22 cellular contexts compared by ENCODE assay signal in the genomic region with DNA sequence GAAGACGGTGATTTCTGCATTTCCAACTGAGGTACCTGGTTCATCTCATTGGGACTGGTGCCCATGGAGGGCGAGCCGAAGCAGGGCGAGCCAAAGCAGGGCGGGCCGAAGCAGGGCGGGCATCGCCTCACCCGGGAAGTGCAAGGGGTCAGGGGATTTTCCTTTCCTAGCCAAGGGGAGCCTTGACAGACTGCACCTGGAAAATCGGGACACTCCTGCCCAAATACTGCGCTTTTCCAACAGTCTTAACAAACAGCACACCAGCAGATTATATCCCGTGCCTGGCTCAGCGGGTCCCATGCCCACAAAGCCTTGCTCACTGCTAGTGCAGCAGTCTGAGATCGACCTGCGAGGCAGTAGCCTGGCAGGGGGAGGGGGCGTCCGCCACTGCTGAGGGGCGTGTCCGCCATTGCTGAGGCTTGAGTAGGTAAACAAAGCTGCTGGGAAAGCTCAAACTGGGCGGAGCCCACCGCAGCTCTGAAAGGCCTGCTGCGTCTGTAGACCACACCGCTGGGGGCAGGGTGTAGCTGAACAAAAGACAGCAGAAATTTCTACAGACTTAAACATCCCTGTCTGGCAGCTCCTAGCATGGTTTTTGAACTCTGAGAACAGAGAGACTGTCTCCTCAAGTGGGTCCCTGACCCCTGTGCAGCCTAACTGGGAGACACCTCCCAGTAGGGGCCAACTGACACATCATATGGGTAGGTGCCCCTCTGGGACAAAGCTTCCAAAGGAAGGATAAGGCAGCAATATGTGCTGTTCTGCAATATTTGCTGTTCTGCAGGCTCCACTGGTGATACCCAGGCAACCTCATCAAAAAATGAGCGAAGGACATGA.
DNase-seq lines count a peak whose midpoint lies in the region; ATAC-seq and TF ChIP-seq lines count a peak whose summit lies in the region.
"Had no signal": no experiment of that assay in that cellular context is flagged by ENCODE, and none has a peak within 500 bp of the region (broad histone marks: within the 10 kb centered on the region; RNA-seq: fewer than 3 reads in every experiment).

No MANE protein-coding gene starts in this region.

- no peak for ATAC-seq in HG03097 (IDR thresholded peaks at IDR 0.05; ENCODE audit: low FRiP score, unreplicated experiment)
- ATAC-seq: A549; activated CD8-positive, alpha-beta T cell treated with anti-CD3 and anti-CD28 coated beads, Interleukin-2, amount 10 ng/mL, durations not matched to agents 7 days and 5 days; activated T-cell treated with anti-CD3 and anti-CD28 coated beads, Interleukin-2, amount 50 U/mL, for 72 hours; left lung had no signal

- peak; percentile 50 for DNase-seq in NCI-H2029 (lab: John Stamatoyannopoulos, UW)
- DNase-seq in NCI-H2029 treated with DMSO at 0.1 percent for 48 hours (lab: John Stamatoyannopoulos, UW), result no peak
- DNase-seq in COLO668 (lab: John Stamatoyannopoulos, UW; ENCODE audit: unreplicated experiment), result peak; percentile 57
- peak; percentile 53 for DNase-seq in NCI-H2227 (lab: John Stamatoyannopoulos, UW; ENCODE audit: unreplicated experiment)
- DNase-seq in endothelial cell (ENCODE audit: low spot score), result no peak
- DNase-seq in occipital lobe (lab: John Stamatoyannopoulos, UW), result no peak
- no peak for DNase-seq in A172 (ENCODE audit: low spot score)
- DNase-seq: activated CD8-positive, alpha-beta T cell treated with anti-CD3 and anti-CD28 coated beads, Interleukin-2, amount 10 ng/mL, durations not matched to agents 7 days and 5 days; activated naive CD8-positive, alpha-beta T cell treated with anti-CD3 and anti-CD28 coated beads for 36 hours; activated T-cell treated with anti-CD3 and anti-CD28 coated beads, Interleukin-2, amount 50 U/mL, for 72 hours; C1 segment of cervical spinal cord; effector CD8-positive, alpha-beta T cell; glutamatergic neuron; left lung; MG63; NCI-H1694 treated with DMSO at 0.1 percent for 48 hours; OCI-M1; spleen; stimulated activated CD8-positive, alpha-beta memory T cell treated with anti-CD3 and anti-CD28 coated beads, Interleukin-4, amount 100 ng/mL, for 48 hours; substantia nigra had no signal

- peaks cover 4% of the 10 kb centered on the region for H3K27me3 Mint-ChIP-seq in endothelial cell (ENCODE audit: unreplicated experiment)
- H3K27me3 Mint-ChIP-seq: activated naive CD8-positive, alpha-beta T cell treated with anti-CD3 and anti-CD28 coated beads for 36 hours had no signal

- H3K4me3 Mint-ChIP-seq in endothelial cell (ENCODE audit: unreplicated experiment), result peak overlapping the region; percentile 59
- H3K4me3 Mint-ChIP-seq: activated CD8-positive, alpha-beta T cell treated with anti-CD3 and anti-CD28 coated beads, Interleukin-2, amount 10 ng/mL, durations not matched to agents 7 days and 5 days; activated naive CD8-positive, alpha-beta T cell treated with anti-CD3 and anti-CD28 coated beads for 36 hours; activated T-cell treated with anti-CD3 and anti-CD28 coated beads, Interleukin-2, amount 50 U/mL, for 72 hours had no signal

- H3K9me3 Mint-ChIP-seq in endothelial cell (ENCODE audit: unreplicated experiment), result no peaks in the 10 kb centered on the region
- H3K9me3 Mint-ChIP-seq: activated T-cell treated with anti-CD3 and anti-CD28 coated beads, Interleukin-2, amount 50 U/mL, for 72 hours had no signal

- H3K36me3 Mint-ChIP-seq in endothelial cell (ENCODE audit: low read depth, unreplicated experiment), result peaks cover 41% of the 10 kb centered on the region

- H3K27ac Mint-ChIP-seq in endothelial cell (ENCODE audit: unreplicated experiment), result no peak overlapping the region
- H3K27ac Mint-ChIP-seq: activated CD8-positive, alpha-beta T cell treated with anti-CD3 and anti-CD28 coated beads, Interleukin-2, amount 10 ng/mL, durations not matched to agents 7 days and 5 days; activated naive CD8-positive, alpha-beta T cell treated with anti-CD3 and anti-CD28 coated beads for 36 hours; activated T-cell treated with anti-CD3 and anti-CD28 coated beads, Interleukin-2, amount 50 U/mL, for 72 hours had no signal

- TF ChIP-seq CTCF in endothelial cell (IDR thresholded peaks at IDR 0.05; ENCODE audit: unreplicated experiment), result no peak

- H3K4me1 Mint-ChIP-seq in endothelial cell (ENCODE audit: unreplicated experiment), result no peaks in the 10 kb centered on the region
- H3K4me1 Mint-ChIP-seq: activated naive CD8-positive, alpha-beta T cell treated with anti-CD3 and anti-CD28 coated beads for 36 hours had no signal

Comparison
In these comparisons a context has a peak if more than half of its experiments do, and no peak if none do; other contexts are left out.
1. DNase-seq: peak in NCI-H2029 (single experiment), COLO668 (single experiment) and NCI-H2227 (single experiment); none in NCI-H2029 treated with DMSO at 0.1 percent for 48 hours (single experiment), endothelial cell (single experiment), occipital lobe (single experiment) and A172 (single experiment).